Comparison of ENCODE assay signal across 10 cellular contexts in genomic region chr2:47033102-47033880, GRCh38.
A peak's percentile ranks its signal among the peaks of the same experiment; 100 is the strongest.
DNase-seq lines count a peak whose midpoint lies in the region; ATAC-seq, FAIRE-seq and TF ChIP-seq lines count a peak whose summit lies in the region.
"Had no signal": no experiment of that assay in that cellular context is flagged by ENCODE, and none has a peak within 500 bp of the region (broad histone marks: within the 10 kb centered on the region; RNA-seq: fewer than 3 reads in every experiment).

No MANE protein-coding gene starts in this region.

- H2AFZ ChIP-seq in endothelial cell of umbilical vein (ENCODE audit: low read depth, low read length), result no peak overlapping the region
- H2AFZ ChIP-seq in parathyroid adenoma, result peak overlapping the region; percentile 70

- DNase-seq in Caco-2 (no peak), NCI-H2171 treated with DMSO at 0.1 percent for 48 hours (lab: John Stamatoyannopoulos, UW) (peak; percentile 22), endothelial cell of umbilical vein (ENCODE audit: low read depth, low spot score) (peak; percentile 33), NCI-H345 (lab: John Stamatoyannopoulos, UW) (no peak), NCI-H1105 (lab: John Stamatoyannopoulos, UW) (no peak), ureter (ENCODE audit: low spot score) (no peak)
- DNase-seq: activated gamma-delta T cell treated with Interleukin-2 at 50 U/mL for 16 hours, NCI-H2107 had no signal

- H3K4me3 Mint-ChIP-seq in Caco-2 (ENCODE audit: unreplicated experiment), result peak overlapping the region; percentile 43

- peak overlapping the region; percentile 39 for H3K4me2 ChIP-seq in endothelial cell of umbilical vein (ENCODE audit: insufficient read depth, low read length)
- H3K4me2 ChIP-seq in parathyroid adenoma (ENCODE audit: low read length), result no peak overlapping the region

- dilution Hi-C loops in endothelial cell of umbilical vein (cut with MboI; ENCODE audit: extremely low pct_ligation_motif_present, low sequenced_read_pairs), result no loop called here

- H3K36me3 ChIP-seq in Caco-2 (ENCODE audit: control insufficient read depth, insufficient read depth, low read length), result no peaks in the 10 kb centered on the region
- H3K36me3 ChIP-seq in endothelial cell of umbilical vein (ENCODE audit: control insufficient read depth in 2 of 2, extremely low read depth in 1 of 2, insufficient read depth in 2 of 2, low read length in 2 of 2), result peaks cover 0 to 4% of the 10 kb centered on the region in 2 experiments
- H3K36me3 ChIP-seq in parathyroid adenoma (ENCODE audit: control insufficient read depth, insufficient read depth, low read length), result no peaks in the 10 kb centered on the region

- H3K36me3 Mint-ChIP-seq in Caco-2 (ENCODE audit: insufficient read depth, unreplicated experiment), result peaks cover 54% of the 10 kb centered on the region

- H3K9ac ChIP-seq in endothelial cell of umbilical vein (replicated peaks; ENCODE audit: extremely low read depth, insufficient read depth, low read length), result peak overlapping the region; percentile 92
- no peak overlapping the region for H3K9ac ChIP-seq in parathyroid adenoma

- no peaks in the 10 kb centered on the region for H3K9me3 Mint-ChIP-seq in Caco-2 (ENCODE audit: unreplicated experiment)

- BruUV-seq in Caco-2 (replicated peaks; lab: Mats Ljungman, UMichigan) (no TSS peak), endothelial cell of umbilical vein (replicated peaks; lab: Mats Ljungman, UMichigan) (no TSS peak)

- H3K4me3 ChIP-seq in Caco-2 (ENCODE audit: low read depth, low read length), result no peak overlapping the region
- H3K4me3 ChIP-seq in endothelial cell of umbilical vein (replicated peaks in 1 of 3; ENCODE audit: insufficient read depth in 1 of 3, low read depth in 1 of 3, low read length in 3 of 3), result no peak overlapping the region
- H3K4me3 ChIP-seq in parathyroid adenoma (ENCODE audit: low read depth, low read length), result no peak overlapping the region

- no peak for TF ChIP-seq POLR2A in endothelial cell of umbilical vein (IDR thresholded peaks at IDR 0.05; ENCODE audit: low read depth, low read length)

- FAIRE-seq in endothelial cell of umbilical vein (lab: Jason Lieb, UNC), result no peak

- POLR2A ChIA-PET in Caco-2 (lab: Charles Lee), result no interaction called here
- POLR2A ChIA-PET in endothelial cell of umbilical vein (lab: Charles Lee), result no interaction called here

- H3K27me3 ChIP-seq in Caco-2 (replicated peaks; ENCODE audit: control insufficient read depth, insufficient read depth, low read length) (no peaks in the 10 kb centered on the region), endothelial cell of umbilical vein (ENCODE audit: control insufficient read depth in 2 of 2, insufficient read depth in 2 of 2, low read length in 2 of 2) (no peaks in the 10 kb centered on the region), parathyroid adenoma (ENCODE audit: control insufficient read depth, insufficient read depth, low read length) (no peaks in the 10 kb centered on the region)

- no peak for ATAC-seq in GM18858 (IDR thresholded peaks at IDR 0.05; ENCODE audit: unreplicated experiment)

- TF ChIP-seq CTCF in Caco-2 (IDR thresholded peaks at IDR 0.05; ENCODE audit: insufficient read depth in 1 of 2, low read depth in 1 of 2, low read length in 1 of 2, severe bottlenecking in 1 of 2, unreplicated experiment in 1 of 2) (no peak), endothelial cell of umbilical vein (IDR thresholded peaks at IDR 0.05; ENCODE audit: extremely low read depth in 1 of 2, insufficient read depth in 1 of 2, low read depth in 1 of 2, low read length in 2 of 2) (no peak), parathyroid adenoma (IDR thresholded peaks at IDR 0.05) (no peak)

- H3K27me3 Mint-ChIP-seq in Caco-2 (ENCODE audit: insufficient read depth, unreplicated experiment), result no peaks in the 10 kb centered on the region

- H3K27ac Mint-ChIP-seq in Caco-2 (ENCODE audit: unreplicated experiment), result peak overlapping the region; percentile 97

- H3K4me1 Mint-ChIP-seq in Caco-2 (ENCODE audit: low read depth, unreplicated experiment), result peaks cover 61% of the 10 kb centered on the region

- H3K27ac ChIP-seq in endothelial cell of umbilical vein (ENCODE audit: insufficient read depth, low read depth, low read length) (peak overlapping the region; percentile 98), parathyroid adenoma (peak overlapping the region; percentile 66)

- CTCF ChIA-PET in Caco-2 (lab: Charles Lee), result no interaction called here
- CTCF ChIA-PET in endothelial cell of umbilical vein (lab: Charles Lee), result interaction anchor here (1.3 kb wide), 1 partner anchor 44 kb away, joined by 3 read pairs; no protein-coding TSS in a partner anchor

- no peaks in the 10 kb centered on the region for H3K79me2 ChIP-seq in endothelial cell of umbilical vein (ENCODE audit: control insufficient read depth, insufficient read depth, low read length)
- no peaks in the 10 kb centered on the region for H3K79me2 ChIP-seq in parathyroid adenoma

- H3K9me3 ChIP-seq in Caco-2 (no peaks in the 10 kb centered on the region), endothelial cell of umbilical vein (replicated peaks; ENCODE audit: control insufficient read depth, insufficient read depth, low read length) (no peaks in the 10 kb centered on the region), parathyroid adenoma (ENCODE audit: control insufficient read depth, low read length) (no peaks in the 10 kb centered on the region)

- intact Hi-C loops in Caco-2 (cut with micrococcal nuclease; ENCODE audit: unreplicated experiment), result no loop called here
- intact Hi-C loops in endothelial cell of umbilical vein (cut with micrococcal nuclease), result no loop called here

- peaks cover 89% of the 10 kb centered on the region for H3K4me1 ChIP-seq in Caco-2
- H3K4me1 ChIP-seq in endothelial cell of umbilical vein (ENCODE audit: control insufficient read depth, extremely low read depth, insufficient read depth, low read length), result peaks cover 43% of the 10 kb centered on the region
- H3K4me1 ChIP-seq in parathyroid adenoma, result peaks cover 20% of the 10 kb centered on the region

- H4K20me1 ChIP-seq in endothelial cell of umbilical vein (replicated peaks; ENCODE audit: control insufficient read depth, extremely low read depth, insufficient read depth, low read length), result no peaks in the 10 kb centered on the region

- H3K9me1 ChIP-seq in endothelial cell of umbilical vein (replicated peaks; ENCODE audit: control insufficient read depth, extremely low read depth, insufficient read depth, low read length), result no peaks in the 10 kb centered on the region

TF ChIP-seq in endothelial cell of umbilical vein, 7 proteins besides CTCF, POLR2A, EP300 and RAD21:
- TF ChIP-seq MAX (IDR thresholded peaks at IDR 0.05; ENCODE audit: insufficient read depth, insufficient read length) (no peak), FOS (IDR thresholded peaks at IDR 0.05; ENCODE audit: borderline replicate concordance, insufficient read depth, low read length) (no peak), GATA2 (IDR thresholded peaks at IDR 0.05; ENCODE audit: insufficient read depth, insufficient read length, low read depth, low read length) (no peak)

Comparison
In these comparisons a context has a peak if more than half of its experiments do, and no peak if none do; other contexts are left out.
1. DNase-seq: peak in NCI-H2171 treated with DMSO at 0.1 percent for 48 hours (single experiment) and endothelial cell of umbilical vein (single experiment); none in Caco-2 (0 of 2), NCI-H345 (single experiment), NCI-H1105 (single experiment) and ureter (single experiment).